8 cellular contexts compared by ENCODE assay signal in genomic region chr19:19900574-19901444, GRCh38.
DNase-seq lines count a peak whose midpoint lies in the region; ATAC-seq and TF ChIP-seq lines count a peak whose summit lies in the region.

ZNF93 (plus strand) TSS chr19:19900946; CDS start chr19:19901089, 143 bp downstream.

- H3K9me3 Mint-ChIP-seq in memory B cell = peaks cover 15% of the 10 kb centered on the region

- H3K4me1 ChIP-seq in endocrine pancreas (ENCODE audit: control insufficient read depth, insufficient read depth, low read length) = no peaks in the 10 kb centered on the region

- no peaks in the 10 kb centered on the region for H3K27me3 Mint-ChIP-seq in memory B cell

- H3K27me3 ChIP-seq in endocrine pancreas (ENCODE audit: control insufficient read depth, insufficient read depth, low read length) = no peaks in the 10 kb centered on the region

- peak; percentile 95 for DNase-seq in AG10803 (ENCODE audit: low read depth)
- DNase-seq in NCI-H774 (lab: John Stamatoyannopoulos, UW) = peak; percentile 94
- DNase-seq in activated CD8-positive, alpha-beta memory T cell treated with anti-CD3 and anti-CD28 coated beads, Interleukin-2, amount 50 U/mL, for 1 hour (ENCODE audit: extremely low read depth) = peak; percentile 82
- DNase-seq in memory B cell (ENCODE audit: low spot score in 2 of 2) = peak; percentile 82 to 90
- peak; percentile 80 to 86 (median 85) for DNase-seq in stimulated activated CD4-positive, alpha-beta T cell treated with anti-CD3 and anti-CD28 coated beads, TNF-alpha, amount 100 ng/mL, for 48 hours (ENCODE audit: low read depth in 3 of 3)

- peaks cover 20% of the 10 kb centered on the region for H3K4me1 Mint-ChIP-seq in memory B cell

- H3K4me3 ChIP-seq in AG10803 (ENCODE audit: low read length) (peak within 1 kb of the TSS; percentile 86), endocrine pancreas (ENCODE audit: control insufficient read depth, insufficient read depth, low read length) (peak within 1 kb of the TSS; percentile 87)

- ATAC-seq in GM19043 (IDR thresholded peaks at IDR 0.05; ENCODE audit: low read depth, unreplicated experiment) = peak; percentile 94
- peak; percentile 95 for ATAC-seq in HG03439 (IDR thresholded peaks at IDR 0.05; ENCODE audit: unreplicated experiment)
- peak; percentile 96 for ATAC-seq in memory B cell (ENCODE audit: low read depth)

- H3K4me3 Mint-ChIP-seq in memory B cell = peak within 1 kb of the TSS; percentile 99

- peak within 1 kb of the TSS; percentile 90 for H3K27ac Mint-ChIP-seq in memory B cell

- H3K9me3 ChIP-seq in endocrine pancreas (ENCODE audit: control insufficient read depth, low read length) = no peaks in the 10 kb centered on the region

- peaks cover 3% of the 10 kb centered on the region for H3K36me3 Mint-ChIP-seq in memory B cell

- H3K9ac ChIP-seq in endocrine pancreas (ENCODE audit: control insufficient read depth, insufficient read depth, low read length) = peak within 1 kb of the TSS; percentile 73

- no peak for TF ChIP-seq CTCF in AG10803 (conservative IDR thresholded peaks at IDR 0.05; ENCODE audit: low read length)

- no peaks in the 10 kb centered on the region for H3K36me3 ChIP-seq in endocrine pancreas (ENCODE audit: control insufficient read depth, insufficient read depth, low read length)

Comparison
In these comparisons a context has a peak if more than half of its experiments do, and no peak if none do; other contexts are left out.
1. Peak in every context shown above with its lines: DNase-seq, ATAC-seq and H3K4me3 ChIP-seq.